In the genomic region with DNA sequence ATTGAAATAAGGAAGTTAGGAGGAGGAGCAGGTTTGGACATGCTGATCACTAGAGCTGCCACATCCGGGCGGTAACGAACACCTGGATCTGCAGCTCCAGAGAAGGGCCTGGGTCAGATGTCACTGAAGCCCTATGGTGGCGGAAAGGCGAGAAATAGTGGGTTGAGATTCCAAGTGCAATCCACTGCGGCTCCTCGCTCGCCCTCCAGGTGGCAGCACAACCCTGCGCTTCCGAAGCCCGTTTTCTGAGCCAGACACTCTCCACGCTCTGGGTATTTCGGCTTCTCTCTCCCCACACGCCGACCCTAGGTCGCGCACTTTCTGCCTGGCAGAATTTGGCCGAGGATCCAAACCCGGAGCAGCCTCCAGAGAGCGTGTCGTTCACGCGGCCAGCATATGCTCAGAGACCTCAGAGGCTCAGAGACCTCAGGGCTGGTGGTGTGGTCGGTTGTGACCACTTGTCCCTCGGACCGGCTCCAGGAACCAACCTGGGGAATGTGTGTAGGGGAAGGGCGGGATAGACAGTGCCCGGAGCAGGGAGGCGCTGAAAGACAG, we compare ENCODE assay signal across 8 cellular contexts. TPM values are rescaled to one million over a fixed set of nuclear protein-coding genes. Genes with fewer than 3 reads are reported as not detected.
DNase-seq lines count a peak whose midpoint lies in the region; ATAC-seq and TF ChIP-seq lines count a peak whose summit lies in the region.

No MANE protein-coding gene starts in this region.

- H3K27me3 Mint-ChIP-seq in IgD-negative memory B cell = peaks cover 24% of the 10 kb centered on the region
- H3K27me3 Mint-ChIP-seq in activated T-helper 17 cell treated with anti-CD3 and anti-CD28 coated beads, Interleukin-2, amount 50 U/mL, for 72 hours = peaks cover 16% of the 10 kb centered on the region
- peaks cover 1 to 19% (median 10%) of the 10 kb centered on the region in 5 donors for H3K27me3 Mint-ChIP-seq in naive thymus-derived CD8-positive, alpha-beta T cell
- peaks cover 35% of the 10 kb centered on the region for H3K27me3 Mint-ChIP-seq in stimulated activated memory B cell treated with anti-CD40 and anti-IgM and Interleukin-4, amounts not matched to agents 10 μg/mL and 1 μg/mL and 100 μg/mL, for 72 hours

- peak; percentile 65 for ATAC-seq in GM19328 (IDR thresholded peaks at IDR 0.05; ENCODE audit: unreplicated experiment)
- ATAC-seq in activated T-helper 17 cell treated with anti-CD3 and anti-CD28 coated beads, Interleukin-2, amount 50 U/mL, for 72 hours (replicated peaks) = peak; percentile 79
- peak; percentile 84 to 87 for ATAC-seq in naive thymus-derived CD8-positive, alpha-beta T cell
- ATAC-seq in stimulated activated memory B cell treated with anti-CD40 and anti-IgM and Interleukin-4, amounts not matched to agents 10 μg/mL and 1 μg/mL and 100 μg/mL, for 72 hours = peak; percentile 81

- H3K4me1 Mint-ChIP-seq in IgD-negative memory B cell = peaks cover 9 to 11% (median 9%) of the 10 kb centered on the region in 3 donors
- H3K4me1 Mint-ChIP-seq in activated T-helper 17 cell treated with anti-CD3 and anti-CD28 coated beads, Interleukin-2, amount 50 U/mL, for 72 hours = peaks cover 6% of the 10 kb centered on the region
- peaks cover 16 to 38% (median 24%) of the 10 kb centered on the region in 4 donors for H3K4me1 Mint-ChIP-seq in naive thymus-derived CD8-positive, alpha-beta T cell
- H3K4me1 Mint-ChIP-seq in stimulated activated memory B cell treated with anti-CD40 and anti-IgM and Interleukin-4, amounts not matched to agents 10 μg/mL and 1 μg/mL and 100 μg/mL, for 72 hours = peaks cover 39% of the 10 kb centered on the region

- peak overlapping the region; percentile 100 for H3K4me2 ChIP-seq in fibroblast of lung (ENCODE audit: extremely low read depth, insufficient read depth, low read length)

- H2AFZ ChIP-seq in fibroblast of lung (ENCODE audit: low read length) = peak overlapping the region; percentile 60

- H3K9me3 Mint-ChIP-seq in IgD-negative memory B cell = peaks cover 0 to 1% (median 0%) of the 10 kb centered on the region in 3 donors
- no peaks in the 10 kb centered on the region for H3K9me3 Mint-ChIP-seq in activated T-helper 17 cell treated with anti-CD3 and anti-CD28 coated beads, Interleukin-2, amount 50 U/mL, for 72 hours
- no peaks in the 10 kb centered on the region for H3K9me3 Mint-ChIP-seq in naive thymus-derived CD8-positive, alpha-beta T cell
- no peaks in the 10 kb centered on the region for H3K9me3 Mint-ChIP-seq in stimulated activated memory B cell treated with anti-CD40 and anti-IgM and Interleukin-4, amounts not matched to agents 10 μg/mL and 1 μg/mL and 100 μg/mL, for 72 hours

- H4K20me1 ChIP-seq in fibroblast of lung (ENCODE audit: control insufficient read depth, extremely low read depth, insufficient read depth, low read length) = no peaks in the 10 kb centered on the region

- H3K36me3 ChIP-seq in fibroblast of lung (ENCODE audit: control insufficient read depth, insufficient read depth, low read length) = no peaks in the 10 kb centered on the region

- H3K9ac ChIP-seq in fibroblast of lung (ENCODE audit: insufficient read depth, low read length) = peak overlapping the region; percentile 53

- POLR2A ChIA-PET in naive thymus-derived CD8-positive, alpha-beta T cell (lab: Charles Lee) = interaction anchor here (0.6 to 2.3 kb wide), 13 partner anchors 14 to 203 kb away, joined by 3 to 8 read pairs (median 4); partner anchors contain the start of genes GPS2, POLR2A and TMEM102

- H3K4me3 Mint-ChIP-seq in IgD-negative memory B cell = peak overlapping the region; percentile 69 to 95 (median 88)
- H3K4me3 Mint-ChIP-seq in activated T-helper 17 cell treated with anti-CD3 and anti-CD28 coated beads, Interleukin-2, amount 50 U/mL, for 72 hours = peak overlapping the region; percentile 75
- H3K4me3 Mint-ChIP-seq in naive thymus-derived CD8-positive, alpha-beta T cell = peak overlapping the region; percentile 74 to 90 (median 84)
- peak overlapping the region; percentile 86 for H3K4me3 Mint-ChIP-seq in stimulated activated memory B cell treated with anti-CD40 and anti-IgM and Interleukin-4, amounts not matched to agents 10 μg/mL and 1 μg/mL and 100 μg/mL, for 72 hours

- TF ChIP-seq CTCF in fibroblast of lung (conservative IDR thresholded peaks at IDR 0.05 in 1 of 2, IDR thresholded peaks at IDR 0.05 in 1 of 2; ENCODE audit: low read depth in 1 of 2, low read length in 2 of 2) = peak; percentile 80 to 96

- peaks cover 8% of the 10 kb centered on the region for H3K4me1 ChIP-seq in fibroblast of lung (ENCODE audit: control insufficient read depth, extremely low read depth, insufficient read depth, low read length)

- H3K27ac Mint-ChIP-seq in IgD-negative memory B cell = peak overlapping the region in 2 of 3 donors; percentile 53 to 83
- no peak overlapping the region for H3K27ac Mint-ChIP-seq in activated T-helper 17 cell treated with anti-CD3 and anti-CD28 coated beads, Interleukin-2, amount 50 U/mL, for 72 hours
- peak overlapping the region in 8 of 10 donors; percentile 43 to 92 (median 56) for H3K27ac Mint-ChIP-seq in naive thymus-derived CD8-positive, alpha-beta T cell
- peak overlapping the region; percentile 0 for H3K27ac Mint-ChIP-seq in stimulated activated memory B cell treated with anti-CD40 and anti-IgM and Interleukin-4, amounts not matched to agents 10 μg/mL and 1 μg/mL and 100 μg/mL, for 72 hours

- DNase-seq in Ammon's horn (ENCODE audit: low spot score) (peak; percentile 89), RPMI7951 (ENCODE audit: low read depth) (peak; percentile 69), fibroblast of lung (ENCODE audit: low read depth in 2 of 2) (peak; percentile 60 to 78)
- peak; percentile 73 to 91 (median 84) for DNase-seq in naive thymus-derived CD8-positive, alpha-beta T cell

- no peaks in the 10 kb centered on the region for H3K36me3 Mint-ChIP-seq in IgD-negative memory B cell
- H3K36me3 Mint-ChIP-seq in activated T-helper 17 cell treated with anti-CD3 and anti-CD28 coated beads, Interleukin-2, amount 50 U/mL, for 72 hours (ENCODE audit: low read depth) = no peaks in the 10 kb centered on the region
- no peaks in the 10 kb centered on the region for H3K36me3 Mint-ChIP-seq in naive thymus-derived CD8-positive, alpha-beta T cell
- H3K36me3 Mint-ChIP-seq in stimulated activated memory B cell treated with anti-CD40 and anti-IgM and Interleukin-4, amounts not matched to agents 10 μg/mL and 1 μg/mL and 100 μg/mL, for 72 hours = no peaks in the 10 kb centered on the region

- no peaks in the 10 kb centered on the region for H3K79me2 ChIP-seq in fibroblast of lung (ENCODE audit: control insufficient read depth, insufficient read depth, low read length)

- H3K4me3 ChIP-seq in fibroblast of lung (replicated peaks in 1 of 4; ENCODE audit: control extremely low read depth in 1 of 4, insufficient read depth in 1 of 4, low read depth in 3 of 4, low read length in 4 of 4) = peak overlapping the region; percentile 32 to 53 (median 50)

- H3K27ac ChIP-seq in fibroblast of lung (ENCODE audit: insufficient read depth, low read length) = peak overlapping the region; percentile 43

- peaks cover 28% of the 10 kb centered on the region for H3K27me3 ChIP-seq in fibroblast of lung (ENCODE audit: control insufficient read depth, insufficient read depth, low read length)

- no peaks in the 10 kb centered on the region for H3K9me3 ChIP-seq in fibroblast of lung (ENCODE audit: control insufficient read depth, insufficient read depth, low read depth, low read length)

RNA-seq across cellular contexts. Expression of gene SLC2A4, which starts 0.9 kb away (rescaled TPM):
- polyA plus RNA-seq in IgD-negative memory B cell (not detected), fibroblast of lung (0.09 and 0.19 TPM in 2 replicates)
- 0.20 TPM in 1 of 2 replicates, not detected in the other for total RNA-seq in RPMI7951 (2014; rRNA removed; shearing (Covaris generic))
- not detected for total RNA-seq in activated T-helper 17 cell treated with anti-CD3 and anti-CD28 coated beads, Interleukin-2, amount 50 U/mL, for 72 hours
- total RNA-seq in fibroblast of lung = under 0.01 TPM in 2 replicates
- 0.09 and 0.23 TPM in 2 replicates for polyA plus RNA-seq in fibroblast of lung (2012)
- polyA minus RNA-seq in fibroblast of lung (ENCODE audit: low replicate concordance) = 0.55 TPM in 1 of 2 replicates, not detected in the other
- not detected for total RNA-seq in naive thymus-derived CD8-positive, alpha-beta T cell
- polyA plus RNA-seq in naive thymus-derived CD8-positive, alpha-beta T cell = not detected

RNA-seq across cellular contexts. Expression of gene YBX2, which starts 13.8 kb away (rescaled TPM):
- polyA plus RNA-seq in IgD-negative memory B cell (not detected), fibroblast of lung (not detected in 2 replicates)
- 0.49 and 0.60 TPM in 2 replicates for total RNA-seq in RPMI7951 (2014; rRNA removed; shearing (Covaris generic))
- total RNA-seq in activated T-helper 17 cell treated with anti-CD3 and anti-CD28 coated beads, Interleukin-2, amount 50 U/mL, for 72 hours = under 1 TPM; 0.15 to 0.26 TPM
- total RNA-seq in fibroblast of lung = under 0.01 TPM in 1 of 2 replicates, not detected in the other
- polyA plus RNA-seq in fibroblast of lung (2012) = not detected in 2 replicates
- polyA minus RNA-seq in fibroblast of lung (ENCODE audit: low replicate concordance) = not detected in 2 replicates
- 1 to 10 TPM in 1 of 2 experiments, under 1 TPM in 1; 0.66 to 1.2 TPM for total RNA-seq in naive thymus-derived CD8-positive, alpha-beta T cell
- polyA plus RNA-seq in naive thymus-derived CD8-positive, alpha-beta T cell = not detected

RNA-seq across cellular contexts. Expression of gene CLDN7, which starts 18.3 kb away (rescaled TPM):
- polyA plus RNA-seq in IgD-negative memory B cell = 1.2 TPM
- total RNA-seq in RPMI7951 (2014; rRNA removed; shearing (Covaris generic)) = 0.48 and 2.0 TPM in 2 replicates
- total RNA-seq in activated T-helper 17 cell treated with anti-CD3 and anti-CD28 coated beads, Interleukin-2, amount 50 U/mL, for 72 hours = 1 to 10 TPM in 1 of 2 donors, under 1 TPM in 1; 0.52 to 1.0 TPM
- total RNA-seq in fibroblast of lung = 2.6 and 17.2 TPM in 2 replicates
- 1.0 and 2.3 TPM in 2 replicates for polyA plus RNA-seq in fibroblast of lung
- 1.2 and 3.3 TPM in 2 replicates for polyA plus RNA-seq in fibroblast of lung (2012)
- polyA minus RNA-seq in fibroblast of lung (ENCODE audit: low replicate concordance) = 0.63 and 1.8 TPM in 2 replicates
- total RNA-seq in naive thymus-derived CD8-positive, alpha-beta T cell = 1 to 10 TPM; 4.2 to 7.4 TPM
- 1 to 10 TPM; 5.7 to 8.6 (median 7.1) TPM for polyA plus RNA-seq in naive thymus-derived CD8-positive, alpha-beta T cell

RNA-seq across cellular contexts. Expression of gene EIF5A, which starts 26.8 kb away (rescaled TPM):
- polyA plus RNA-seq in IgD-negative memory B cell (221 TPM), fibroblast of lung (752 and 1,278 TPM in 2 replicates)
- 414 and 526 TPM in 2 replicates for total RNA-seq in RPMI7951 (2014; rRNA removed; shearing (Covaris generic))
- total RNA-seq in activated T-helper 17 cell treated with anti-CD3 and anti-CD28 coated beads, Interleukin-2, amount 50 U/mL, for 72 hours = 100 to 1,000 TPM; 429 to 978 TPM
- 275 and 347 TPM in 2 replicates for total RNA-seq in fibroblast of lung
- 587 and 1,061 TPM in 2 replicates for polyA plus RNA-seq in fibroblast of lung (2012)
- polyA minus RNA-seq in fibroblast of lung (ENCODE audit: low replicate concordance) = 765 and 958 TPM in 2 replicates
- 100 to 1,000 TPM; 308 to 327 TPM for total RNA-seq in naive thymus-derived CD8-positive, alpha-beta T cell
- 100 to 1,000 TPM; 209 to 690 (median 643) TPM for polyA plus RNA-seq in naive thymus-derived CD8-positive, alpha-beta T cell

RNA-seq across cellular contexts. Expression of gene ELP5, which starts 28.6 kb away (rescaled TPM):
- polyA plus RNA-seq in IgD-negative memory B cell (86.8 TPM), fibroblast of lung (22.6 and 52.2 TPM in 2 replicates)
- total RNA-seq in RPMI7951 (2014; rRNA removed; shearing (Covaris generic)) = 23.7 and 28.2 TPM in 2 replicates
- 10 to 100 TPM; 43.7 to 72.0 TPM for total RNA-seq in activated T-helper 17 cell treated with anti-CD3 and anti-CD28 coated beads, Interleukin-2, amount 50 U/mL, for 72 hours
- total RNA-seq in fibroblast of lung = 31.3 and 33.2 TPM in 2 replicates
- 27.5 and 65.5 TPM in 2 replicates for polyA plus RNA-seq in fibroblast of lung (2012)
- 19.7 and 97.0 TPM in 2 replicates for polyA minus RNA-seq in fibroblast of lung (ENCODE audit: low replicate concordance)
- 10 to 100 TPM; 35.1 to 36.1 TPM for total RNA-seq in naive thymus-derived CD8-positive, alpha-beta T cell
- 10 to 100 TPM; 55.5 to 94.0 (median 70.8) TPM for polyA plus RNA-seq in naive thymus-derived CD8-positive, alpha-beta T cell

Comparison
In these comparisons a context has a peak if more than half of its experiments do, and no peak if none do; other contexts are left out.
1. Peak in every context shown above with its lines: DNase-seq, ATAC-seq, H3K4me3 ChIP-seq and H3K27ac ChIP-seq.